Comparison of ENCODE assay signal across 11 cellular contexts in genomic region chr5:178112545-178112944, GRCh38. TPM values are rescaled to one million over a fixed set of nuclear protein-coding genes. Genes with fewer than 3 reads are reported as not detected.
DNase-seq lines count a peak whose midpoint lies in the region; ATAC-seq and TF ChIP-seq lines count a peak whose summit lies in the region.
"Had no signal": no experiment of that assay in that cellular context is flagged by ENCODE, and none has a peak within 500 bp of the region (broad histone marks: within the 10 kb centered on the region; RNA-seq: fewer than 3 reads in every experiment).

No MANE protein-coding gene starts in this region.

- peaks cover 24% of the 10 kb centered on the region for H3K4me1 ChIP-seq in iPS-18a (ENCODE audit: control insufficient read depth, low read depth, low read length)

- H3K27ac Mint-ChIP-seq in stimulated activated naive CD8-positive, alpha-beta T cell treated with anti-CD3 and anti-CD28 coated beads, Interleukin-15, Interleukin-2, amounts not matched to agents 100 ng/mL and 50 ng/mL, for 24 hours = peak overlapping the region; percentile 88
- peak overlapping the region; percentile 67 for H3K27ac Mint-ChIP-seq in activated CD8-positive, alpha-beta T cell treated with anti-CD3 and anti-CD28 coated beads for 36 hours

- POLR2A ChIA-PET in activated CD8-positive, alpha-beta T cell treated with anti-CD3 and anti-CD28 coated beads for 36 hours (lab: Charles Lee) = interaction anchor here (1.1 to 4.2 kb wide), 3 partner anchors 11 to 92 kb away, joined by 3 to 19 read pairs (median 10); partner anchors contain the start of gene HNRNPAB

- H3K27me3 ChIP-seq in iPS-18a (ENCODE audit: control insufficient read depth, insufficient read depth, low read length) = no peaks in the 10 kb centered on the region

- no peak for ATAC-seq in stimulated activated naive CD8-positive, alpha-beta T cell treated with anti-CD3 and anti-CD28 coated beads, Interleukin-15, Interleukin-2, amounts not matched to agents 100 U/mL and 50 U/mL, for 24 hours
- ATAC-seq in activated CD8-positive, alpha-beta T cell treated with anti-CD3 and anti-CD28 coated beads for 36 hours = no peak
- ATAC-seq in GM18520 (IDR thresholded peaks at IDR 0.05; ENCODE audit: unreplicated experiment) (no peak), GM21786 (IDR thresholded peaks at IDR 0.05; ENCODE audit: unreplicated experiment) (no peak)

- no peaks in the 10 kb centered on the region for H3K9me3 Mint-ChIP-seq in stimulated activated naive CD8-positive, alpha-beta T cell treated with anti-CD3 and anti-CD28 coated beads, Interleukin-15, Interleukin-2, amounts not matched to agents 100 ng/mL and 50 ng/mL, for 24 hours
- peaks cover 3% of the 10 kb centered on the region for H3K9me3 Mint-ChIP-seq in activated CD8-positive, alpha-beta T cell treated with anti-CD3 and anti-CD28 coated beads for 36 hours

- H3K27me3 Mint-ChIP-seq in stimulated activated naive CD8-positive, alpha-beta T cell treated with anti-CD3 and anti-CD28 coated beads, Interleukin-15, Interleukin-2, amounts not matched to agents 100 ng/mL and 50 ng/mL, for 24 hours = peaks cover 4% of the 10 kb centered on the region
- H3K27me3 Mint-ChIP-seq in activated CD8-positive, alpha-beta T cell treated with anti-CD3 and anti-CD28 coated beads for 36 hours = no peaks in the 10 kb centered on the region

- H3K9me3 ChIP-seq in iPS-18a (ENCODE audit: control insufficient read depth, low read depth, low read length) = no peaks in the 10 kb centered on the region
- H3K9me3 ChIP-seq: left lung had no signal

- peak overlapping the region; percentile 33 for H3K9ac ChIP-seq in iPS-18a (ENCODE audit: low read length)

- H3K4me3 Mint-ChIP-seq in stimulated activated naive CD8-positive, alpha-beta T cell treated with anti-CD3 and anti-CD28 coated beads, Interleukin-15, Interleukin-2, amounts not matched to agents 100 ng/mL and 50 ng/mL, for 24 hours = peak overlapping the region; percentile 81
- peak overlapping the region; percentile 62 for H3K4me3 Mint-ChIP-seq in activated CD8-positive, alpha-beta T cell treated with anti-CD3 and anti-CD28 coated beads for 36 hours

- peaks cover 52% of the 10 kb centered on the region for H3K4me1 Mint-ChIP-seq in stimulated activated naive CD8-positive, alpha-beta T cell treated with anti-CD3 and anti-CD28 coated beads, Interleukin-15, Interleukin-2, amounts not matched to agents 100 ng/mL and 50 ng/mL, for 24 hours (ENCODE audit: low read depth)
- H3K4me1 Mint-ChIP-seq in activated CD8-positive, alpha-beta T cell treated with anti-CD3 and anti-CD28 coated beads for 36 hours (ENCODE audit: low read depth) = peaks cover 23% of the 10 kb centered on the region

- H3K36me3 Mint-ChIP-seq in stimulated activated naive CD8-positive, alpha-beta T cell treated with anti-CD3 and anti-CD28 coated beads, Interleukin-15, Interleukin-2, amounts not matched to agents 100 ng/mL and 50 ng/mL, for 24 hours (ENCODE audit: low read depth) = no peaks in the 10 kb centered on the region
- H3K36me3 Mint-ChIP-seq in activated CD8-positive, alpha-beta T cell treated with anti-CD3 and anti-CD28 coated beads for 36 hours (ENCODE audit: low read depth) = peaks cover 24% of the 10 kb centered on the region

- intact Hi-C loops in activated CD8-positive, alpha-beta T cell treated with anti-CD3 and anti-CD28 coated beads for 36 hours (cut with micrococcal nuclease) = no loop called here

- TF ChIP-seq CTCF in activated CD8-positive, alpha-beta T cell treated with anti-CD3 and anti-CD28 coated beads for 36 hours (IDR thresholded peaks at IDR 0.05) = no peak

- H3K4me3 ChIP-seq in iPS-18a (ENCODE audit: low read length) = peak overlapping the region; percentile 87

- H3K27ac ChIP-seq in iPS-18a (ENCODE audit: low read length) = no peak overlapping the region
- H3K27ac ChIP-seq: C4-2B had no signal

- H3K36me3 ChIP-seq in iPS-18a (ENCODE audit: control insufficient read depth, low read depth, low read length) = no peaks in the 10 kb centered on the region
- H3K36me3 ChIP-seq: left lung had no signal

- DNase-seq in stimulated activated naive CD8-positive, alpha-beta T cell treated with anti-CD3 and anti-CD28 coated beads, Interleukin-15, Interleukin-2, amounts not matched to agents 100 U/mL and 50 U/mL, for 24 hours = no peak
- DNase-seq in activated CD8-positive, alpha-beta T cell treated with anti-CD3 and anti-CD28 coated beads for 36 hours = no peak
- DNase-seq in NCI-H2196 treated with DMSO at 0.1 percent for 48 hours (lab: John Stamatoyannopoulos, UW; ENCODE audit: unreplicated experiment) = no peak
- no peak for DNase-seq in activated CD8-positive, alpha-beta memory T cell treated with anti-CD3 and anti-CD28 coated beads, Interleukin-2, amount 50 U/mL, for 4 hours
- DNase-seq: amygdala had no signal

- CTCF ChIA-PET in activated CD8-positive, alpha-beta T cell treated with anti-CD3 and anti-CD28 coated beads for 36 hours (lab: Charles Lee) = interaction anchor here (1.5 kb wide), 1 partner anchor 36 kb away, joined by 4 read pairs; no protein-coding TSS in a partner anchor

RNA-seq across cellular contexts. Expression of gene N4BP3, which starts 0.8 kb away (rescaled TPM):
- total RNA-seq in activated CD8-positive, alpha-beta T cell treated with anti-CD3 and anti-CD28 coated beads for 36 hours = 10 to 100 TPM; 33.2 to 33.4 TPM

RNA-seq across cellular contexts. Expression of gene RMND5B, which starts 18.3 kb away (rescaled TPM):
- 10 to 100 TPM; 32.9 to 33.4 TPM for total RNA-seq in activated CD8-positive, alpha-beta T cell treated with anti-CD3 and anti-CD28 coated beads for 36 hours

RNA-seq across cellular contexts. Expression of gene NHP2, which starts 41.1 kb away (rescaled TPM):
- total RNA-seq in activated CD8-positive, alpha-beta T cell treated with anti-CD3 and anti-CD28 coated beads for 36 hours = 100 to 1,000 TPM; 287 to 296 TPM
